Comparison of ENCODE assay signal across 8 cellular contexts in genomic region chr13:76991432-76991795, GRCh38. TPM values are rescaled to one million over a fixed set of nuclear protein-coding genes. Genes with fewer than 3 reads are reported as not detected.
DNase-seq lines count a peak whose midpoint lies in the region; TF ChIP-seq lines count a peak whose summit lies in the region.

No MANE protein-coding gene starts in this region.

- CTCF ChIA-PET in OCI-LY7 (lab: Charles Lee; ENCODE audit: unreplicated experiment), result no interaction called here

- peak; percentile 88 for DNase-seq in GM12865 (ENCODE audit: low read depth)
- DNase-seq in HFF-Myc (ENCODE audit: extremely low read depth, low read depth), result no peak
- no peak for DNase-seq in OCI-LY7 (ENCODE audit: low spot score)
- DNase-seq in activated naive CD4-positive, alpha-beta T cell treated with anti-CD3 and anti-CD28 coated beads, Interleukin-2, amount 50 U/mL, for 16 hours, result peak; percentile 43
- peak; percentile 64 to 70 for DNase-seq in stimulated activated CD4-positive, alpha-beta T cell treated with anti-CD3 and anti-CD28 coated beads, Interleukin-2, amount 100 ng/mL, for 24 hours
- DNase-seq in NCI-H526 treated with DMSO at 0.1 percent for 48 hours (lab: John Stamatoyannopoulos, UW), result no peak
- DNase-seq in G401 (ENCODE audit: low spot score), result no peak

- in situ Hi-C loops in G401 (cut with HindIII; ENCODE audit: low sequenced_read_pairs), result no loop called here

- TF ChIP-seq CTCF in GM12865 (IDR thresholded peaks at IDR 0.05; ENCODE audit: insufficient read depth, low read depth, low read length, missing control alignments), result no peak
- TF ChIP-seq CTCF in HFF-Myc (IDR thresholded peaks at IDR 0.05; ENCODE audit: low read depth, low read length, missing control alignments), result no peak
- TF ChIP-seq CTCF in OCI-LY7 (conservative IDR thresholded peaks at IDR 0.05; ENCODE audit: low read length), result no peak

- peaks cover 10% of the 10 kb centered on the region for H3K4me1 ChIP-seq in OCI-LY7 (ENCODE audit: insufficient read depth, low read length, poor library complexity, severe bottlenecking)

- H2AFZ ChIP-seq in OCI-LY7 (ENCODE audit: low read length), result peak overlapping the region; percentile 99

- POLR2A ChIA-PET in OCI-LY7 (lab: Charles Lee), result interaction anchor here (0.6 to 3.8 kb wide), 6 partner anchors 11 to 1116 kb away, joined by 3 to 28 read pairs (median 6); partner anchors contain the start of gene FBXL3

- no peaks in the 10 kb centered on the region for H3K79me2 ChIP-seq in OCI-LY7 (ENCODE audit: insufficient read depth, low read depth, low read length)

- no peaks in the 10 kb centered on the region for H3K9me3 ChIP-seq in OCI-LY7 (ENCODE audit: low read length)

- H3K9me2 ChIP-seq in OCI-LY7 (ENCODE audit: insufficient read depth, low read length), result no peaks in the 10 kb centered on the region

- H3K36me3 ChIP-seq in OCI-LY7 (ENCODE audit: insufficient read depth, low read length), result peaks cover 10% of the 10 kb centered on the region; the same call in 1 of the 2 replicates

- intact Hi-C loops in OCI-LY7 (cut with micrococcal nuclease; ENCODE audit: unreplicated experiment), result loop anchor here (1.0 to 5.0 kb wide), 2 partner anchors 34 to 516 kb away; no protein-coding TSS in a partner anchor

- H3K27ac ChIP-seq in OCI-LY7 (ENCODE audit: low read depth, low read length, poor library complexity, severe bottlenecking), result peak overlapping the region; percentile 14

- H3K4me2 ChIP-seq in OCI-LY7 (ENCODE audit: low read length), result peak overlapping the region; percentile 93

- H3K4me3 ChIP-seq in GM12865 (ENCODE audit: low read depth, low read length) (peak overlapping the region; percentile 67), HFF-Myc (replicated peaks; ENCODE audit: low read depth, low read length) (peak overlapping the region; percentile 66), OCI-LY7 (ENCODE audit: low read depth, low read length, poor library complexity, severe bottlenecking) (peak overlapping the region; percentile 79), iPS-11a (ENCODE audit: low read depth, low read length) (peak overlapping the region; percentile 94)

- H4K20me1 ChIP-seq in OCI-LY7 (ENCODE audit: insufficient read depth, low read length), result no peaks in the 10 kb centered on the region

- TSS peak; percentile 72 for BruUV-seq in OCI-LY7 (replicated peaks; lab: Mats Ljungman, UMichigan)

RNA-seq across cellular contexts. Expression of gene CLN5, which starts 0.5 kb away (rescaled TPM):
- total RNA-seq in OCI-LY7 (2014; rRNA removed; shearing (Covaris generic)), result 10.1 and 11.7 TPM in 2 replicates
- 12.7 and 13.2 TPM in 2 replicates for total RNA-seq in OCI-LY7 (2022)
- total RNA-seq in G401 (2014; rRNA removed; shearing (Covaris generic)), result 13.0 and 19.5 TPM in 2 replicates

RNA-seq across cellular contexts. Expression of gene FBXL3, which starts 35.5 kb away (rescaled TPM):
- total RNA-seq in OCI-LY7 (2014; rRNA removed; shearing (Covaris generic)), result 21.6 and 23.4 TPM in 2 replicates
- 24.7 and 25.1 TPM in 2 replicates for total RNA-seq in OCI-LY7 (2022)
- total RNA-seq in G401 (2014; rRNA removed; shearing (Covaris generic)), result 18.5 and 21.8 TPM in 2 replicates

RNA-seq across cellular contexts. Expression of gene ACOD1, which starts 43.1 kb away (rescaled TPM):
- not detected in 2 replicates for total RNA-seq in OCI-LY7 (2014; rRNA removed; shearing (Covaris generic))
- total RNA-seq in OCI-LY7 (2022), result not detected in 2 replicates
- not detected in 2 replicates for total RNA-seq in G401 (2014; rRNA removed; shearing (Covaris generic))

Comparison
In these comparisons a context has a peak if more than half of its experiments do, and no peak if none do; other contexts are left out.
1. DNase-seq: peak in GM12865 (single experiment), activated naive CD4-positive, alpha-beta T cell treated with anti-CD3 and anti-CD28 coated beads, Interleukin-2, amount 50 U/mL, for 16 hours (single experiment) and stimulated activated CD4-positive, alpha-beta T cell treated with anti-CD3 and anti-CD28 coated beads, Interleukin-2, amount 100 ng/mL, for 24 hours (2 of 2); none in HFF-Myc (single experiment), OCI-LY7 (single experiment), NCI-H526 treated with DMSO at 0.1 percent for 48 hours (single experiment) and G401 (single experiment).
2. Peak in every context shown above with its lines, with median percentiles within 50 percentile points of each other: H3K4me3 ChIP-seq.